ENCODE assay signal across 8 cellular contexts in the genomic region with DNA sequence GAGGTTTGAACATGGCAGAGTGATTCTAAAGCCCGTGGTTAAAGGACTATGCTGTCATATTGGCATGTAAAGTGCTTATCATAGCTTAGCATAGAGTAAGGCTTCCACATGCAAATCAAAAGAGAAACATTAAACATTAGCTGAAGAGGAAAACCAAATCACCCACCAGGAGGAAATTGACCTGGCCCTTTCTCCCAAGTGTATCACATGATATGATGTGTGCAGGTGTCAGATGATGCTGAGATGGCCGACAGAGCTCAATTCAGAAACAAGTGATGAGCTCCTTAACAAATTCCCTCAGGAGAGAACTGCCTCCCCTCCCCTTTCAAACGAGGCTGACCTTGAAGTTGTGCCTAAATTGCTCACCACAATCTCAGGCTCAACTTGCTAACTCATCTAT.
DNase-seq lines count a peak whose midpoint lies in the region; ATAC-seq lines count a peak whose summit lies in the region.

No MANE protein-coding gene starts in this region.

- ATAC-seq in GM18868 (IDR thresholded peaks at IDR 0.05; ENCODE audit: unreplicated experiment) (peak; percentile 29), HG02610 (IDR thresholded peaks at IDR 0.05; ENCODE audit: unreplicated experiment) (peak; percentile 52)

- H3K4me3 ChIP-seq in MG63: no peak overlapping the region

- H3K27me3 ChIP-seq in MG63: no peaks in the 10 kb centered on the region

- peak; percentile 48 for DNase-seq in RPMI8226
- DNase-seq in renal cortical epithelial cell (ENCODE audit: low read depth): peak; percentile 19
- no peak for DNase-seq in Ammon's horn (ENCODE audit: low spot score)
- DNase-seq in activated CD4-positive, alpha-beta T cell treated with anti-CD3 and anti-CD28 coated beads for 1 hour: no peak
- no peak for DNase-seq in ureter (ENCODE audit: low spot score)
- no peak for DNase-seq in MG63

- H3K36me3 ChIP-seq in MG63: no peaks in the 10 kb centered on the region

- H3K9me3 ChIP-seq in MG63: no peaks in the 10 kb centered on the region

Comparison
In these comparisons a context has a peak if more than half of its experiments do, and no peak if none do; other contexts are left out.
1. DNase-seq: peak in RPMI8226 (single experiment) and renal cortical epithelial cell (single experiment); none in Ammon's horn (single experiment), activated CD4-positive, alpha-beta T cell treated with anti-CD3 and anti-CD28 coated beads for 1 hour (single experiment), ureter (single experiment) and MG63 (single experiment).